ENCODE assay signal across 18 cellular contexts in genomic region chr2:106140913-106141312, GRCh38. TPM values are rescaled to one million over a fixed set of nuclear protein-coding genes. Genes with fewer than 3 reads are reported as not detected.
DNase-seq lines count a peak whose midpoint lies in the region; ATAC-seq and TF ChIP-seq lines count a peak whose summit lies in the region.
"Had no signal": no experiment of that assay in that cellular context is flagged by ENCODE, and none has a peak within 500 bp of the region (broad histone marks: within the 10 kb centered on the region; RNA-seq: fewer than 3 reads in every experiment).

No MANE protein-coding gene starts in this region.

- peaks cover 24 to 63% (median 28%) of the 10 kb centered on the region in 3 donors for H3K36me3 Mint-ChIP-seq in CD8-positive, alpha-beta memory T cell
- peaks cover 61% of the 10 kb centered on the region for H3K36me3 Mint-ChIP-seq in T-helper 2 cell treated with Interferon-gamma antibody and Interleukin-4, amounts not matched to agents 5 μg/mL and 100 μg/mL, for 36 hours (ENCODE audit: low read depth)
- peaks cover 40% of the 10 kb centered on the region for H3K36me3 Mint-ChIP-seq in memory B cell

- H3K4me2 ChIP-seq in BLaER1 treated with 17β-estradiol and CSF1 and Interleukin-3, amounts not matched to agents 10 nM and 100 nM: peak overlapping the region in 10 of 11 experiments; percentile 55 to 80 (median 71); a peak in 18 of 22 replicates

- no peak for DNase-seq in CD8-positive, alpha-beta memory T cell
- no peak for DNase-seq in T-helper 2 cell treated with Interferon-gamma antibody and Interleukin-4, amounts not matched to agents 5 μg/mL and 100 μg/mL, for 36 hours (ENCODE audit: low spot score)
- DNase-seq in memory B cell (ENCODE audit: low spot score in 2 of 2) (no peak), spleen (no peak), thyroid gland (no peak), lower lobe of right lung (no peak)
- DNase-seq: activated CD8-positive, alpha-beta memory T cell treated with anti-CD3 and anti-CD28 coated beads for 24 hours; caudate nucleus; glutamatergic neuron; H7; Karpas-422; left ventricle myocardium inferior; NCI-H82; Peyer's patch; posterior cingulate gyrus; stimulated activated CD4-positive, alpha-beta T cell treated with anti-CD3 and anti-CD28 coated beads, Interleukin-4, amount 100 ng/mL, for 1 hour had no signal

- WGBS in spleen, 5 donors: 30 to 63% (median 34%) methylated on average over 2 of the region's 2 CpGs
- 72 to 83% methylated on average over 2 of the region's 2 CpGs for WGBS in thyroid gland, 2 donors

- H4K20me1 ChIP-seq in BLaER1 treated with 17β-estradiol and CSF1 and Interleukin-3, amounts not matched to agents 10 nM and 100 nM: peaks cover 0 to 79% (median 56%) of the 10 kb centered on the region in 11 experiments; a peak in 19 of 22 replicates

- H3K27me3 ChIP-seq in BLaER1 treated with 17β-estradiol and CSF1 and Interleukin-3, amounts not matched to agents 10 nM and 100 nM: no peaks in the 10 kb centered on the region
- H3K27me3 ChIP-seq in CD8-positive, alpha-beta memory T cell (ENCODE audit: insufficient read depth, low read length, poor library complexity, severe bottlenecking): no peaks in the 10 kb centered on the region
- H3K27me3 ChIP-seq in spleen (replicated peaks in 1 of 7) (no peaks in the 10 kb centered on the region), thyroid gland (no peaks in the 10 kb centered on the region), lower lobe of right lung (ENCODE audit: low read depth) (no peaks in the 10 kb centered on the region)
- H3K27me3 ChIP-seq: Peyer's patch had no signal

- H3K36me3 ChIP-seq in BLaER1 treated with 17β-estradiol and CSF1 and Interleukin-3, amounts not matched to agents 10 nM and 100 nM: peaks cover 41 to 84% (median 72%) of the 10 kb centered on the region in 11 experiments
- H3K36me3 ChIP-seq in CD8-positive, alpha-beta memory T cell (ENCODE audit: insufficient read depth, low read length): peaks cover 11% of the 10 kb centered on the region
- H3K36me3 ChIP-seq in spleen: peaks cover 0 to 59% (median 4%) of the 10 kb centered on the region in 6 donors
- no peaks in the 10 kb centered on the region for H3K36me3 ChIP-seq in thyroid gland
- H3K36me3 ChIP-seq in lower lobe of right lung: peaks cover 9% of the 10 kb centered on the region
- H3K36me3 ChIP-seq: Peyer's patch had no signal

- POLR2A ChIA-PET in CD8-positive, alpha-beta memory T cell (lab: Charles Lee): interaction anchor here (1.1 to 1.8 kb wide), 2 partner anchors 18 to 20 kb away, joined by 4 to 8 read pairs; no protein-coding TSS in a partner anchor

- no peak for ATAC-seq in memory B cell (ENCODE audit: low read depth)
- no peak for ATAC-seq in GM19463 (IDR thresholded peaks at IDR 0.05; ENCODE audit: unreplicated experiment)
- ATAC-seq in lower lobe of right lung: no peak

- no peaks in the 10 kb centered on the region for H3K27me3 Mint-ChIP-seq in CD8-positive, alpha-beta memory T cell
- no peaks in the 10 kb centered on the region for H3K27me3 Mint-ChIP-seq in T-helper 2 cell treated with Interferon-gamma antibody and Interleukin-4, amounts not matched to agents 5 μg/mL and 100 μg/mL, for 36 hours (ENCODE audit: low read depth)
- H3K27me3 Mint-ChIP-seq in memory B cell: no peaks in the 10 kb centered on the region

- TF ChIP-seq POLR2A in spleen (IDR thresholded peaks at IDR 0.05) (no peak), thyroid gland (IDR thresholded peaks at IDR 0.05) (no peak)

- no peak overlapping the region for H3K4me3 ChIP-seq in BLaER1 treated with 17β-estradiol and CSF1 and Interleukin-3, amounts not matched to agents 10 nM and 100 nM
- H3K4me3 ChIP-seq in CD8-positive, alpha-beta memory T cell (ENCODE audit: low read length): no peak overlapping the region
- H3K4me3 ChIP-seq in spleen (no peak overlapping the region), thyroid gland (replicated peaks in 1 of 3) (no peak overlapping the region), lower lobe of right lung (no peak overlapping the region)
- H3K4me3 ChIP-seq: left ventricle myocardium inferior, Peyer's patch had no signal

- intact Hi-C loops in spleen (cut with DNase I; ENCODE audit: low total_unique reads) (no loop called here), thyroid gland (cut with DNase I) (no loop called here), lower lobe of right lung (cut with DNase I) (no loop called here)

- peaks cover 25 to 75% (median 58%) of the 10 kb centered on the region in 10 experiments for H3K4me1 ChIP-seq in BLaER1 treated with 17β-estradiol and CSF1 and Interleukin-3, amounts not matched to agents 10 nM and 100 nM
- H3K4me1 ChIP-seq in CD8-positive, alpha-beta memory T cell (ENCODE audit: insufficient read depth, low read length): peaks cover 51% of the 10 kb centered on the region
- peaks cover 0 to 58% (median 14%) of the 10 kb centered on the region in 6 donors for H3K4me1 ChIP-seq in spleen
- H3K4me1 ChIP-seq in thyroid gland: peaks cover 21 to 27% of the 10 kb centered on the region in 2 donors
- H3K4me1 ChIP-seq in lower lobe of right lung: peaks cover 25% of the 10 kb centered on the region

- no peaks in the 10 kb centered on the region for H3K9me3 Mint-ChIP-seq in CD8-positive, alpha-beta memory T cell
- no peaks in the 10 kb centered on the region for H3K9me3 Mint-ChIP-seq in T-helper 2 cell treated with Interferon-gamma antibody and Interleukin-4, amounts not matched to agents 5 μg/mL and 100 μg/mL, for 36 hours
- H3K9me3 Mint-ChIP-seq in memory B cell: no peaks in the 10 kb centered on the region

- peaks cover 0 to 16% (median 13%) of the 10 kb centered on the region in 11 experiments; a peak in 16 of 22 replicates for H3K9me3 ChIP-seq in BLaER1 treated with 17β-estradiol and CSF1 and Interleukin-3, amounts not matched to agents 10 nM and 100 nM (replicated peaks in 1 of 11)
- no peaks in the 10 kb centered on the region for H3K9me3 ChIP-seq in CD8-positive, alpha-beta memory T cell (ENCODE audit: low read length)
- H3K9me3 ChIP-seq in spleen: no peaks in the 10 kb centered on the region
- no peaks in the 10 kb centered on the region for H3K9me3 ChIP-seq in thyroid gland
- no peaks in the 10 kb centered on the region for H3K9me3 ChIP-seq in lower lobe of right lung
- H3K9me3 ChIP-seq: left ventricle myocardium inferior, Peyer's patch had no signal

- peaks cover 67 to 78% (median 77%) of the 10 kb centered on the region in 3 donors for H3K4me1 Mint-ChIP-seq in CD8-positive, alpha-beta memory T cell
- peaks cover 54% of the 10 kb centered on the region for H3K4me1 Mint-ChIP-seq in T-helper 2 cell treated with Interferon-gamma antibody and Interleukin-4, amounts not matched to agents 5 μg/mL and 100 μg/mL, for 36 hours (ENCODE audit: low read depth)
- H3K4me1 Mint-ChIP-seq in memory B cell: peaks cover 15% of the 10 kb centered on the region

- no peak overlapping the region for H3K4me3 Mint-ChIP-seq in CD8-positive, alpha-beta memory T cell
- H3K4me3 Mint-ChIP-seq in T-helper 2 cell treated with Interferon-gamma antibody and Interleukin-4, amounts not matched to agents 5 μg/mL and 100 μg/mL, for 36 hours: no peak overlapping the region
- H3K4me3 Mint-ChIP-seq in memory B cell: no peak overlapping the region

- H3K27ac ChIP-seq in BLaER1 treated with 17β-estradiol and CSF1 and Interleukin-3, amounts not matched to agents 10 nM and 100 nM: peak overlapping the region in 4 of 11 experiments; percentile 48 to 65 (median 61); a peak in 9 of 22 replicates
- H3K27ac ChIP-seq in CD8-positive, alpha-beta memory T cell (ENCODE audit: low read depth, low read length): no peak overlapping the region
- no peak overlapping the region for H3K27ac ChIP-seq in spleen
- H3K27ac ChIP-seq in thyroid gland: no peak overlapping the region
- no peak overlapping the region for H3K27ac ChIP-seq in lower lobe of right lung
- H3K27ac ChIP-seq: left ventricle myocardium inferior, Peyer's patch had no signal

- CTCF ChIA-PET in CD8-positive, alpha-beta memory T cell (lab: Charles Lee): interaction anchor here (1.3 to 5.0 kb wide), 3 partner anchors 9 to 36 kb away, joined by 4 to 21 read pairs (median 5); no protein-coding TSS in a partner anchor

- TF ChIP-seq CTCF in spleen (IDR thresholded peaks at IDR 0.05 in 8 of 11, conservative IDR thresholded peaks at IDR 0.05 in 3 of 11) (no peak), thyroid gland (IDR thresholded peaks at IDR 0.05) (no peak), lower lobe of right lung (IDR thresholded peaks at IDR 0.05) (no peak)

- H3K27ac Mint-ChIP-seq in CD8-positive, alpha-beta memory T cell: peak overlapping the region in 5 of 8 donors; percentile 11 to 54 (median 52)
- peak overlapping the region; percentile 5 for H3K27ac Mint-ChIP-seq in T-helper 2 cell treated with Interferon-gamma antibody and Interleukin-4, amounts not matched to agents 5 μg/mL and 100 μg/mL, for 36 hours
- H3K27ac Mint-ChIP-seq in memory B cell: peak overlapping the region; percentile 62

- H3K9ac ChIP-seq in BLaER1 treated with 17β-estradiol and CSF1 and Interleukin-3, amounts not matched to agents 10 nM and 100 nM: peak overlapping the region in 2 of 11 experiments; percentile 24 to 32; a peak in 2 of 22 replicates

RNA-seq across cellular contexts. Expression of gene UXS1, which starts 53.2 kb away (rescaled TPM):
- 10 to 100 TPM; 47.2 to 51.6 TPM for total RNA-seq in CD8-positive, alpha-beta memory T cell
- polyA plus RNA-seq in CD8-positive, alpha-beta memory T cell: 76.1 TPM
- 10 to 100 TPM; 32.1 to 60.1 (median 44.3) TPM for total RNA-seq in spleen
- 10 to 100 TPM in 2 of 3 donors, 1 to 10 TPM in 1; 9.5 to 14.1 (median 13.0) TPM for polyA plus RNA-seq in spleen
- total RNA-seq in thyroid gland: 10 to 100 TPM; 32.2 to 94.2 (median 36.0) TPM
- 60.0 TPM for total RNA-seq in lower lobe of right lung

Comparison
In these comparisons a context has a peak if more than half of its experiments do, and no peak if none do; other contexts are left out.
1. H3K27ac Mint-ChIP-seq: peak in every context shown above with its lines; median percentile 62 in memory B cell; 52 in CD8-positive, alpha-beta memory T cell; 5 in T-helper 2 cell treated with Interferon-gamma antibody and Interleukin-4, amounts not matched to agents 5 μg/mL and 100 μg/mL, for 36 hours.